Comparison of ENCODE assay signal across 1 cellular context in genomic region chr17:49362723-49363117, GRCh38.
A peak's percentile ranks its signal among the peaks of the same experiment; 100 is the strongest.
TF ChIP-seq lines count a peak whose summit lies in the region.

No MANE protein-coding gene starts in this region.

TF ChIP-seq in GM12878, 131 proteins besides CTCF, POLR2A, EP300 and RAD21:
- TF ChIP-seq IKZF2 (IDR thresholded peaks at IDR 0.05) (peak in 1 of 2 experiments; percentile 9; a peak in 1 of 4 replicates), MTA2 (IDR thresholded peaks at IDR 0.05; ENCODE audit: low read depth) (peak; percentile 57; the same call in 1 of the 2 replicates), SP1 (IDR thresholded peaks at IDR 0.05; ENCODE audit: low read depth, low read length) (no peak), HDGF (IDR thresholded peaks at IDR 0.05) (0 out of 2 replicates have a peak, but pooled peaks have one; percentile 54), PKNOX1 (IDR thresholded peaks at IDR 0.05) (peak; percentile 32; the same call in 1 of the 2 replicates)
